In the genomic region with DNA sequence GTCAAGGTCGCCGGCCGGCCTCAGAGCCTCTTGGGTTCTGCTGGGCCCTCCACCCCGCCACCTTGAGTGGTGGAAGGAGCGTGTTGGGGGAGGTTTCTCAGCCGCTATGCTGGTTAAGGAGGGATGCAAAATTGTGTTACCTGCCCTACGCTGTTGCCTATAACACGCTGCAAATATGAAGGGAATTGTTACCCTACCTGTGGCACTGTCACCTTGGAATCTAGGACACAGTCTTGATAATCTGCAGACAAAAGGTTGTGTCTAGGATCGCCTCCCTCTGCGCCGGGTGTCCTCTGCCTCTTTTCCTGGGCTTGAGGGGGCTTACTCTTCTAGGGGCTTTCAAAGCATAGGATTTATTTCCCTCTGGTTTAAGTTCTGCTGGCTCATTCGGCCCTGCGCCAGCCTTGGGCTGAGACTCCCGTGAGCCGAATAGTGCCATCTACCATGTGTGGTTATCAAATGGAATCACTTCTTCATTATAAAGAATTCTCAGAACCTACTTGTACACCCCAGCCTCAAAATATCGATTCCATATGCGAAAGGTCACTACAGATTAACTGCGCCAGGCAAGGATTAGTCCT, we compare ENCODE assay signal across 9 cellular contexts. TPM values are rescaled to one million over a fixed set of nuclear protein-coding genes. Genes with fewer than 3 reads are reported as not detected.
DNase-seq lines count a peak whose midpoint lies in the region; ATAC-seq, FAIRE-seq and TF ChIP-seq lines count a peak whose summit lies in the region.
"Had no signal": no experiment of that assay in that cellular context is flagged by ENCODE, and none has a peak within 500 bp of the region (broad histone marks: within the 10 kb centered on the region; RNA-seq: fewer than 3 reads in every experiment).

No MANE protein-coding gene starts in this region.

- H3K4me3 ChIP-seq in heart left ventricle (peak overlapping the region; percentile 60 to 86 (median 76)), ascending aorta (peak overlapping the region; percentile 83 to 94), kidney (ENCODE audit: low read length in 2 of 2) (peak overlapping the region; percentile 61 to 76), stomach (peak overlapping the region; percentile 64 to 71 (median 67))

- TF ChIP-seq CTCF in heart left ventricle (IDR thresholded peaks at IDR 0.05) (no peak), ascending aorta (IDR thresholded peaks at IDR 0.05) (no peak), kidney (IDR thresholded peaks at IDR 0.05; ENCODE audit: borderline replicate concordance, extremely low read depth, insufficient read depth) (no peak), stomach (IDR thresholded peaks at IDR 0.05) (no peak)

- FAIRE-seq in kidney (lab: Jason Lieb, UNC) = no peak

- DNase-seq in heart left ventricle (peak in 1 of 5 donors; percentile 29), cardiac septum (ENCODE audit: low spot score) (no peak), ascending aorta (ENCODE audit: low spot score in 2 of 2) (no peak), kidney (no peak), stomach (no peak), foreskin melanocyte (no peak), NCI-H82 treated with DMSO at 0.1 percent for 48 hours (lab: John Stamatoyannopoulos, UW; ENCODE audit: unreplicated experiment) (no peak)

- H3K27ac ChIP-seq in heart left ventricle = peak overlapping the region; percentile 57 to 91 (median 78)
- peak overlapping the region; percentile 74 to 79 for H3K27ac ChIP-seq in ascending aorta
- H3K27ac ChIP-seq in kidney (ENCODE audit: low read depth in 2 of 2, low read length in 2 of 2) = peak overlapping the region; percentile 71 to 80
- peak overlapping the region; percentile 77 to 94 (median 87) for H3K27ac ChIP-seq in stomach

- H3K4me1 ChIP-seq in heart left ventricle = peaks cover 0 to 48% (median 11%) of the 10 kb centered on the region in 12 donors
- H3K4me1 ChIP-seq in ascending aorta = no peaks in the 10 kb centered on the region
- H3K4me1 ChIP-seq in kidney (ENCODE audit: control insufficient read depth in 1 of 2, insufficient read depth in 1 of 2, low read depth in 1 of 2, low read length in 2 of 2) = peaks cover 0 to 3% of the 10 kb centered on the region in 2 donors
- peaks cover 0 to 29% (median 18%) of the 10 kb centered on the region in 4 donors for H3K4me1 ChIP-seq in stomach

- H3K36me3 ChIP-seq in heart left ventricle (no peaks in the 10 kb centered on the region), ascending aorta (no peaks in the 10 kb centered on the region), kidney (ENCODE audit: control insufficient read depth in 1 of 2, insufficient read depth in 2 of 2, low read length in 2 of 2) (no peaks in the 10 kb centered on the region), stomach (no peaks in the 10 kb centered on the region)

- H3K27me3 ChIP-seq in heart left ventricle (no peaks in the 10 kb centered on the region), ascending aorta (no peaks in the 10 kb centered on the region), stomach (no peaks in the 10 kb centered on the region)

- H3K9me3 ChIP-seq in heart left ventricle = no peaks in the 10 kb centered on the region
- no peaks in the 10 kb centered on the region for H3K9me3 ChIP-seq in ascending aorta
- H3K9me3 ChIP-seq in kidney (ENCODE audit: control insufficient read depth in 1 of 2, low read length in 2 of 2) = no peaks in the 10 kb centered on the region
- H3K9me3 ChIP-seq in stomach = no peaks in the 10 kb centered on the region

- TF ChIP-seq EP300 in stomach (IDR thresholded peaks at IDR 0.05) = no peak

- WGBS in heart left ventricle, 4 donors = 53 to 59% (median 54%) methylated on average over 12 to 18 of the region's 18 CpGs
- WGBS in stomach, 5 donors = 38 to 53% (median 40%) methylated on average over 15 to 18 of the region's 18 CpGs

- ATAC-seq in heart left ventricle = no peak
- ATAC-seq in HG03442 (IDR thresholded peaks at IDR 0.05; ENCODE audit: unreplicated experiment) = no peak

- peak overlapping the region; percentile 66 to 80 for H3K9ac ChIP-seq in kidney (ENCODE audit: low read length in 2 of 2)

- intact Hi-C loops in heart left ventricle (cut with DNase I) = loop anchor here in 2 of 10 donors (5.0 kb wide), 1 partner anchor 170 kb away; no protein-coding TSS in a partner anchor
- intact Hi-C loops in cardiac septum (cut with DNase I) = no loop called here
- intact Hi-C loops in ascending aorta (cut with DNase I) = loop anchor here (5.0 to 10.0 kb wide), 2 partner anchors 842 to 1145 kb away; a partner anchor contains a TSS
- intact Hi-C loops in kidney (cut with DNase I) = no loop called here
- intact Hi-C loops in stomach (cut with DNase I; ENCODE audit: low total_unique reads) = no loop called here

- TF ChIP-seq POLR2A in heart left ventricle (IDR thresholded peaks at IDR 0.05) (no peak), stomach (IDR thresholded peaks at IDR 0.05) (no peak)

RNA-seq across cellular contexts. Expression of a gene that starts 0.7 kb away (rescaled TPM):
- total RNA-seq in heart left ventricle (1 to 10 TPM; 5.2 to 9.4 (median 8.1) TPM), cardiac septum (9.8 TPM), ascending aorta (5.6 TPM), kidney (9.8 TPM), stomach (1 to 10 TPM in 4 of 5 donors, under 1 TPM in 1; 0.29 to 9.8 (median 5.8) TPM)
- polyA plus RNA-seq in heart left ventricle (1 to 10 TPM; 2.7 to 4.1 TPM), kidney (ENCODE audit: insufficient read depth, low read depth, low replicate concordance) (3.5 TPM), stomach (1 to 10 TPM; 1.9 to 3.7 (median 2.9) TPM)
- total RNA-seq: dermis microvascular lymphatic vessel endothelial cell had no signal
